Comparison of ENCODE assay signal across 22 cellular contexts in the genomic region with DNA sequence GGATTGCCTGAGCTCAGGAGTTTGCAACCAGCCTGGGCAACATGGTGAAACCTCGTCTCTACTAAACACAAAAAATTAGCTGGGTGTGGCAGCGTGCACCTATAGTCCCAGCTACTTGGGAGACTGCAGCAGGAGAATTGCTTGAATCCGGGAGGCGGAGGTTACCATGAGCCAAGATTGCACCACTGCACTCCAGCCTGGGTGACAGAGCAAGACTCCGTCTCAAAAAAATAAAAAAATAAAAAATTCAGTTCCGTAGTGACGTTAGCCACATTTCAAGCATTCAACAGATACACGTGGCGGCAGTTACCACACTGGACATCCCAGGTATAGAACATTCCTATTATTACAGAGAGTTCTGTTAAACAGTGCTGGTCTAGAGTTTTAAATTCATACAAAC. TPM values are rescaled to one million over a fixed set of nuclear protein-coding genes. Genes with fewer than 3 reads are reported as not detected.
DNase-seq lines count a peak whose midpoint lies in the region; ATAC-seq and TF ChIP-seq lines count a peak whose summit lies in the region.
"Had no signal": no experiment of that assay in that cellular context is flagged by ENCODE, and none has a peak within 500 bp of the region (broad histone marks: within the 10 kb centered on the region; RNA-seq: fewer than 3 reads in every experiment).

No MANE protein-coding gene starts in this region.

- H3K9me3 ChIP-seq in DND-41 (ENCODE audit: insufficient read depth, low read length, severe bottlenecking), result no peaks in the 10 kb centered on the region
- no peaks in the 10 kb centered on the region for H3K9me3 ChIP-seq in Loucy (ENCODE audit: insufficient read depth, low read depth, low read length)
- no peaks in the 10 kb centered on the region for H3K9me3 ChIP-seq in trophoblast cell (ENCODE audit: insufficient read depth, low read depth, low read length)
- no peaks in the 10 kb centered on the region for H3K9me3 ChIP-seq in gastrocnemius medialis
- no peaks in the 10 kb centered on the region for H3K9me3 ChIP-seq in vagina
- H3K9me3 ChIP-seq: A549, BE2C, BLaER1 had no signal

- H3K27ac ChIP-seq in DND-41 (ENCODE audit: low read length) (no peak overlapping the region), trophoblast cell (ENCODE audit: low read depth, low read length) (no peak overlapping the region), gastrocnemius medialis (peak overlapping the region; percentile 15 to 98 (median 89)), vagina (no peak overlapping the region)
- H3K27ac ChIP-seq: 22Rv1, BLaER1 had no signal

- H2AFZ ChIP-seq in DND-41 (ENCODE audit: low read depth, low read length) (no peak overlapping the region), Loucy (ENCODE audit: low read length) (no peak overlapping the region), trophoblast cell (ENCODE audit: insufficient read depth, low read length, poor library complexity) (no peak overlapping the region)

- peaks cover 83% of the 10 kb centered on the region for H3K36me3 ChIP-seq in DND-41 (ENCODE audit: insufficient read depth, low read length)
- peaks cover 25% of the 10 kb centered on the region; the same call in 1 of the 2 replicates for H3K36me3 ChIP-seq in Loucy (ENCODE audit: insufficient read depth, low read length)
- peaks cover 5 to 14% of the 10 kb centered on the region in 2 experiments for H3K36me3 ChIP-seq in trophoblast cell (ENCODE audit: control insufficient read depth in 1 of 2, insufficient read depth in 2 of 2, low read length in 2 of 2)
- peaks cover 0 to 37% of the 10 kb centered on the region in 2 donors for H3K36me3 ChIP-seq in gastrocnemius medialis
- peaks cover 0 to 41% of the 10 kb centered on the region in 2 donors for H3K36me3 ChIP-seq in vagina
- H3K36me3 ChIP-seq: BE2C had no signal

- H3K27me3 ChIP-seq in DND-41 (ENCODE audit: insufficient read depth, low read length, poor library complexity) (no peaks in the 10 kb centered on the region), Loucy (ENCODE audit: insufficient read depth, low read length, poor library complexity, severe bottlenecking) (no peaks in the 10 kb centered on the region), trophoblast cell (ENCODE audit: insufficient read depth, low read length) (no peaks in the 10 kb centered on the region), gastrocnemius medialis (no peaks in the 10 kb centered on the region), vagina (no peaks in the 10 kb centered on the region)
- H3K27me3 ChIP-seq: BE2C, BLaER1 had no signal

- H3F3A ChIP-seq in Loucy (ENCODE audit: low read depth), result no peaks in the 10 kb centered on the region

- no peak overlapping the region for H4K8ac ChIP-seq in trophoblast cell (ENCODE audit: low read depth, low read length)

- no peak overlapping the region for H2BK12ac ChIP-seq in trophoblast cell (ENCODE audit: low read length)

- DNase-seq in DND-41, result no peak
- peak; percentile 85 to 91 for DNase-seq in trophoblast cell
- no peak for DNase-seq in gastrocnemius medialis
- no peak for DNase-seq in vagina (ENCODE audit: extremely low spot score in 2 of 2)
- no peak for DNase-seq in mesenteric fat pad (ENCODE audit: low spot score)
- DNase-seq: BE2C; C1 segment of cervical spinal cord; CD4-positive, alpha-beta memory T cell; CD4-positive, CD25-positive, alpha-beta regulatory T cell; CD8-positive, alpha-beta memory T cell; COR-L47; DMS 273 treated with DMSO at 0.1 percent for 48 hours; DMS153; DMS53; DMS79; GF-D8 had no signal

- no peak overlapping the region for H3K14ac ChIP-seq in trophoblast cell (ENCODE audit: low read length)

- H3K79me2 ChIP-seq in DND-41 (ENCODE audit: insufficient read depth, low read length), result peaks cover 85% of the 10 kb centered on the region
- H3K79me2 ChIP-seq in Loucy (ENCODE audit: insufficient read depth, low read length), result peaks cover 81% of the 10 kb centered on the region
- H3K79me2 ChIP-seq in trophoblast cell (ENCODE audit: control insufficient read depth, insufficient read depth, low read length, poor library complexity), result peaks cover 7% of the 10 kb centered on the region

- no peak overlapping the region for H2AK5ac ChIP-seq in trophoblast cell (ENCODE audit: low read length)

- H3K4me3 ChIP-seq in DND-41 (ENCODE audit: low read depth in 1 of 2, low read length in 2 of 2) (no peak overlapping the region), Loucy (ENCODE audit: low read length, poor library complexity, severe bottlenecking) (peak overlapping the region; percentile 2), trophoblast cell (ENCODE audit: low read depth, low read length) (no peak overlapping the region), gastrocnemius medialis (no peak overlapping the region), vagina (no peak overlapping the region)
- H3K4me3 ChIP-seq: A549, BLaER1 had no signal

- TF ChIP-seq CTCF in DND-41 (IDR thresholded peaks at IDR 0.05; ENCODE audit: borderline replicate concordance, extremely low read depth, low read length, poor library complexity, severe bottlenecking) (no peak), Loucy (conservative IDR thresholded peaks at IDR 0.05; ENCODE audit: low read length) (no peak), gastrocnemius medialis (IDR thresholded peaks at IDR 0.05 in 4 of 5, conservative IDR thresholded peaks at IDR 0.05 in 1 of 5) (no peak), vagina (IDR thresholded peaks at IDR 0.05) (no peak)

- no peak for TF ChIP-seq POLR2A in gastrocnemius medialis (IDR thresholded peaks at IDR 0.05)
- TF ChIP-seq POLR2A in vagina (IDR thresholded peaks at IDR 0.05), result no peak

- H3K23ac ChIP-seq in trophoblast cell (ENCODE audit: low read length), result no peak overlapping the region

- peaks cover 33% of the 10 kb centered on the region for H3K4me1 ChIP-seq in DND-41 (ENCODE audit: insufficient read depth, low read length)
- peaks cover 44% of the 10 kb centered on the region for H3K4me1 ChIP-seq in Loucy (ENCODE audit: insufficient read depth, low read length, poor library complexity, severe bottlenecking)
- peaks cover 6 to 7% of the 10 kb centered on the region in 2 experiments for H3K4me1 ChIP-seq in trophoblast cell (ENCODE audit: control insufficient read depth in 1 of 2, insufficient read depth in 2 of 2, low read length in 2 of 2)
- H3K4me1 ChIP-seq in gastrocnemius medialis, result peaks cover 58 to 68% of the 10 kb centered on the region in 2 donors
- peaks cover 47% of the 10 kb centered on the region for H3K4me1 ChIP-seq in vagina
- H3K4me1 ChIP-seq: BE2C had no signal

- ATAC-seq in DND-41 (ENCODE audit: insufficient read depth, low read depth) (no peak), gastrocnemius medialis (no peak), GM19455 (IDR thresholded peaks at IDR 0.05; ENCODE audit: unreplicated experiment) (no peak)
- ATAC-seq: A549 had no signal

- no peak overlapping the region for H3K9ac ChIP-seq in DND-41 (ENCODE audit: low read depth, low read length)
- no peak overlapping the region for H3K9ac ChIP-seq in Loucy (ENCODE audit: low read depth, low read length, poor library complexity, severe bottlenecking)
- H3K9ac ChIP-seq in trophoblast cell (ENCODE audit: low read length), result no peak overlapping the region
- H3K9ac ChIP-seq: BLaER1 had no signal

- no peak overlapping the region for H3K4ac ChIP-seq in trophoblast cell (ENCODE audit: low read depth, low read length)

- H4K20me1 ChIP-seq in DND-41 (ENCODE audit: insufficient read depth, low read length) (peaks cover 21% of the 10 kb centered on the region), Loucy (ENCODE audit: insufficient read depth, low read length, poor library complexity, severe bottlenecking) (peaks cover 52% of the 10 kb centered on the region)

- peaks cover 11% of the 10 kb centered on the region for H3K79me1 ChIP-seq in trophoblast cell (ENCODE audit: low read length)

- H4K12ac ChIP-seq in trophoblast cell (ENCODE audit: low read depth, low read length), result no peak overlapping the region

- intact Hi-C loops in gastrocnemius medialis (cut with DNase I; ENCODE audit: low total_unique reads) (loop anchor here (10.0 kb wide), 2 partner anchors 379 to 1469 kb away; a partner anchor contains a TSS), vagina (cut with DNase I) (loop anchor here (10.0 kb wide), 4 partner anchors 99 to 221 kb away; a partner anchor contains a TSS)

- in situ Hi-C loops in gastrocnemius medialis (cut with MboI; ENCODE audit: low sequenced_read_pairs in 4 of 4), result loop anchor here in 2 of 4 donors (10.0 kb wide), 2 partner anchors 99 to 121 kb away; a partner anchor contains a TSS

- H2BK120ac ChIP-seq in trophoblast cell (ENCODE audit: insufficient read depth, low read length, poor library complexity), result no peak overlapping the region

- no peak overlapping the region for H2BK5ac ChIP-seq in trophoblast cell (ENCODE audit: low read depth, low read length, poor library complexity)

- no peak overlapping the region for H3K18ac ChIP-seq in trophoblast cell (ENCODE audit: low read length)

- no CpG with 5 or more reads among the region's 9 CpGs for WGBS in trophoblast cell (ENCODE audit: extremely low coverage, insufficient coverage, insufficient read length)

- H4K91ac ChIP-seq in trophoblast cell (ENCODE audit: low read depth, low read length), result no peak overlapping the region

- H3K4me2 ChIP-seq in DND-41 (ENCODE audit: insufficient read depth, low read length) (0 out of 2 replicates have a peak overlapping the region, but pooled peaks have one; percentile 1), Loucy (ENCODE audit: low read depth, low read length, poor library complexity, severe bottlenecking) (peak overlapping the region; percentile 81), trophoblast cell (ENCODE audit: low read length) (no peak overlapping the region)
- H3K4me2 ChIP-seq: A549, BLaER1 had no signal

- no peaks in the 10 kb centered on the region for H3K9me2 ChIP-seq in Loucy (replicated peaks; ENCODE audit: low read depth, low read length)

RNA-seq across cellular contexts. Expression of a gene that starts 4.5 kb away (rescaled TPM):
- polyA plus RNA-seq in trophoblast cell (2013), result 15.2 TPM in 2 replicates
- total RNA-seq in gastrocnemius medialis, result 10 to 100 TPM; 49.4 to 76.9 (median 60.4) TPM
- total RNA-seq in vagina, result 41.7 TPM
- total RNA-seq in mesenteric fat pad, result 37.6 TPM

RNA-seq across cellular contexts. Expression of a gene that starts 8.9 kb away (rescaled TPM):
- 0.10 and 0.11 TPM in 2 replicates for polyA plus RNA-seq in trophoblast cell (2013)
- total RNA-seq in gastrocnemius medialis (not detected), vagina (0.74 TPM), mesenteric fat pad (0.06 TPM)
- total RNA-seq: CD4-positive, alpha-beta memory T cell; CD4-positive, CD25-positive, alpha-beta regulatory T cell; CD8-positive, alpha-beta memory T cell had no signal
- polyA plus RNA-seq: CD14-positive monocyte; CD4-positive, alpha-beta memory T cell; CD8-positive, alpha-beta memory T cell had no signal

Comparison
In these comparisons a context has a peak if more than half of its experiments do, and no peak if none do; other contexts are left out.
1. DNase-seq: peak in trophoblast cell (2 of 2); none in DND-41 (single experiment), gastrocnemius medialis (0 of 2), vagina (0 of 2) and mesenteric fat pad (single experiment).
2. H3K27ac ChIP-seq: peak in gastrocnemius medialis (4 of 4); none in DND-41 (single experiment), trophoblast cell (single experiment) and vagina (single experiment).